In genomic region chr3:53384465-53385277, GRCh38 we compare ENCODE assay signal across 30 cellular contexts. TPM values are rescaled to one million over a fixed set of nuclear protein-coding genes. Genes with fewer than 3 reads are reported as not detected.
DNase-seq lines count a peak whose midpoint lies in the region; ATAC-seq and TF ChIP-seq lines count a peak whose summit lies in the region.
"Had no signal": no experiment of that assay in that cellular context is flagged by ENCODE, and none has a peak within 500 bp of the region (broad histone marks: within the 10 kb centered on the region; RNA-seq: fewer than 3 reads in every experiment).

No MANE protein-coding gene starts in this region.

- H3K4me1 Mint-ChIP-seq in stimulated activated effector memory CD8-positive, alpha-beta T cell treated with anti-CD3 and anti-CD28 coated beads, Interleukin-12 subunit alpha, Interleukin-12 subunit beta, amount 100 ng/mL, for 72 hours, result no peaks in the 10 kb centered on the region
- H3K4me1 Mint-ChIP-seq: B cell had no signal

- no peaks in the 10 kb centered on the region for H3K4me1 ChIP-seq in suprapubic skin
- no peaks in the 10 kb centered on the region for H3K4me1 ChIP-seq in left lung
- H3K4me1 ChIP-seq: left ventricle myocardium inferior, right atrium auricular region, SJSA1, stomach, thyroid gland, uterus had no signal

- WGBS in suprapubic skin, result 69% methylated on average over 6 of the region's 6 CpGs

- no peak overlapping the region for H3K4me3 Mint-ChIP-seq in stimulated activated effector memory CD8-positive, alpha-beta T cell treated with anti-CD3 and anti-CD28 coated beads, Interleukin-12 subunit alpha, Interleukin-12 subunit beta, amount 100 ng/mL, for 72 hours
- H3K4me3 Mint-ChIP-seq: activated CD4-positive, alpha-beta memory T cell treated with anti-CD3 and anti-CD28 coated beads for 36 hours; B cell; CD8-positive, alpha-beta T cell had no signal

- H3K27ac Mint-ChIP-seq in stimulated activated effector memory CD8-positive, alpha-beta T cell treated with anti-CD3 and anti-CD28 coated beads, Interleukin-12 subunit alpha, Interleukin-12 subunit beta, amount 100 ng/mL, for 72 hours, result no peak overlapping the region
- H3K27ac Mint-ChIP-seq: activated CD4-positive, alpha-beta memory T cell treated with anti-CD3 and anti-CD28 coated beads for 36 hours; activated T-helper 2 cell treated with anti-CD3 and anti-CD28 coated beads, Interferon-gamma antibody, Interleukin-2, Interleukin-4, amounts not matched to agents 10 μg/mL and 5 μg/mL and 100 μg/mL, durations not matched to agents 14 hours and 24 hours and 36 hours; B cell; CD8-positive, alpha-beta T cell had no signal

- TF ChIP-seq EP300 in suprapubic skin (IDR thresholded peaks at IDR 0.05), result no peak

- H3K4me3 ChIP-seq in suprapubic skin, result no peak overlapping the region
- H3K4me3 ChIP-seq in left lung, result no peak overlapping the region
- H3K4me3 ChIP-seq: GM23248, left ventricle myocardium inferior, right atrium auricular region, SJSA1, stomach, thyroid gland, uterus had no signal

- H3K27me3 ChIP-seq in suprapubic skin (peaks cover 10% of the 10 kb centered on the region), left lung (peaks cover 0 to 3% of the 10 kb centered on the region in 2 donors)
- H3K27me3 ChIP-seq: brain microvascular endothelial cell, right atrium auricular region, thyroid gland, uterus had no signal

- DNase-seq in GM19240 (ENCODE audit: insufficient read length, low spot score) (peak; percentile 2), NCI-H69 (lab: John Stamatoyannopoulos, UW) (peak; percentile 3), suprapubic skin (ENCODE audit: low spot score in 2 of 2) (no peak), left lung (no peak)
- DNase-seq in stimulated activated effector memory CD8-positive, alpha-beta T cell treated with anti-CD3 and anti-CD28 coated beads, Interleukin-12 subunit alpha, Interleukin-12 subunit beta, amount 100 ng/mL, for 72 hours (ENCODE audit: low spot score in 2 of 2), result no peak
- DNase-seq in activated CD8-positive, alpha-beta memory T cell treated with anti-CD3 and anti-CD28 coated beads for 24 hours, result no peak
- DNase-seq: ACHN; activated CD4-positive, alpha-beta memory T cell treated with anti-CD3 and anti-CD28 coated beads for 36 hours; activated CD8-positive, alpha-beta memory T cell treated with anti-CD3 and anti-CD28 coated beads, Interleukin-2, amount 50 U/mL, for 48 hours; activated naive CD4-positive, alpha-beta T cell treated with anti-CD3 and anti-CD28 coated beads, Interleukin-2, amount 50 U/mL, for 16 hours; brain microvascular endothelial cell; CD8-positive, alpha-beta T cell; GM23248; left ventricle myocardium inferior; NCI-H1436; NCI-H2107; NCI-H446; NCI-H82; posterior cingulate gyrus; RPMI8226; small intestine; stomach; thyroid gland; uterus had no signal

- no peak overlapping the region for H3K27ac ChIP-seq in suprapubic skin
- H3K27ac ChIP-seq in left lung, result no peak overlapping the region
- H3K27ac ChIP-seq: brain microvascular endothelial cell, GM23248, left ventricle myocardium inferior, right atrium auricular region, SJSA1, stomach, thyroid gland, uterus had no signal

- no peaks in the 10 kb centered on the region for H3K36me3 Mint-ChIP-seq in stimulated activated effector memory CD8-positive, alpha-beta T cell treated with anti-CD3 and anti-CD28 coated beads, Interleukin-12 subunit alpha, Interleukin-12 subunit beta, amount 100 ng/mL, for 72 hours
- H3K36me3 Mint-ChIP-seq: activated CD4-positive, alpha-beta memory T cell treated with anti-CD3 and anti-CD28 coated beads for 36 hours; CD8-positive, alpha-beta T cell had no signal

- intact Hi-C loops in left lung (cut with DNase I), result no loop called here

- peaks cover 2% of the 10 kb centered on the region for H3K9me3 Mint-ChIP-seq in stimulated activated effector memory CD8-positive, alpha-beta T cell treated with anti-CD3 and anti-CD28 coated beads, Interleukin-12 subunit alpha, Interleukin-12 subunit beta, amount 100 ng/mL, for 72 hours
- H3K9me3 Mint-ChIP-seq: activated CD4-positive, alpha-beta memory T cell treated with anti-CD3 and anti-CD28 coated beads for 36 hours; activated T-helper 2 cell treated with anti-CD3 and anti-CD28 coated beads, Interferon-gamma antibody, Interleukin-2, Interleukin-4, amounts not matched to agents 10 μg/mL and 5 μg/mL and 100 μg/mL, durations not matched to agents 14 hours and 24 hours and 36 hours; CD8-positive, alpha-beta T cell had no signal

- peak; percentile 56 for ATAC-seq in HG02852 (IDR thresholded peaks at IDR 0.05; ENCODE audit: unreplicated experiment)
- peak; percentile 57 for ATAC-seq in stimulated activated effector memory CD8-positive, alpha-beta T cell treated with anti-CD3 and anti-CD28 coated beads, Interleukin-12 subunit alpha, Interleukin-12 subunit beta, amount 100 ng/mL, for 72 hours
- ATAC-seq in left lung, result no peak
- ATAC-seq: CD8-positive, alpha-beta T cell; esophagus mucosa had no signal

- no peaks in the 10 kb centered on the region for H3K9me3 ChIP-seq in suprapubic skin
- H3K9me3 ChIP-seq in left lung, result no peaks in the 10 kb centered on the region
- H3K9me3 ChIP-seq: left ventricle myocardium inferior, right atrium auricular region, SJSA1, stomach, thyroid gland, uterus had no signal

- no peak for TF ChIP-seq POLR2A in suprapubic skin (IDR thresholded peaks at IDR 0.05)

- H3K36me3 ChIP-seq in suprapubic skin (no peaks in the 10 kb centered on the region), left lung (no peaks in the 10 kb centered on the region)
- H3K36me3 ChIP-seq: brain microvascular endothelial cell, left ventricle myocardium inferior, right atrium auricular region, SJSA1, stomach, thyroid gland, uterus had no signal

- TF ChIP-seq CTCF in suprapubic skin (IDR thresholded peaks at IDR 0.05) (no peak), left lung (IDR thresholded peaks at IDR 0.05) (no peak)

RNA-seq across cellular contexts. Expression of gene DCP1A, which starts 37.3 kb away (rescaled TPM):
- 10 to 100 TPM; 18.0 to 30.1 (median 22.8) TPM for total RNA-seq in suprapubic skin
- 10 to 100 TPM; 18.7 to 22.2 TPM for total RNA-seq in left lung

Comparison
In these comparisons a context has a peak if more than half of its experiments do, and no peak if none do; other contexts are left out.
1. DNase-seq: peak in GM19240 (single experiment) and NCI-H69 (single experiment); none in stimulated activated effector memory CD8-positive, alpha-beta T cell treated with anti-CD3 and anti-CD28 coated beads, Interleukin-12 subunit alpha, Interleukin-12 subunit beta, amount 100 ng/mL, for 72 hours (0 of 2), suprapubic skin (0 of 2), left lung (0 of 2) and activated CD8-positive, alpha-beta memory T cell treated with anti-CD3 and anti-CD28 coated beads for 24 hours (single experiment).